Comparison of ENCODE assay signal across 23 cellular contexts in the genomic region with DNA sequence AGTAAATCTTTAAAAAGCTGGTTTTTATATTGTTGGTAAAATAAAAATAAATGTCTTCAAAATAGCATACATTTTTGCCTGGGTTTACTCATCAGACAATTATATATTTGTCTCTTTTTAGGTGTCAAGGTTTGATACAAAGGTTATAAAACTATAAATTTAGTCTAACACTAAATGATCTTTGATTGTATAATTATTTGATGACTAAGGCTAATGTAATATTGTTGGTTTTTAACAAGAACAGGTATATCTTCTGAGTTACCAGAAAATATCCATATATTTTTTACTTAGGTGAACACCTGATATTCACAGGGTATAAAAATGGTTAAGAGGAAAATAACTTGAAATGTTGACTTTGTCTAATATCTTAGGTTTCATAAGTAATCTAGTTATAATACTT.
"Had no signal": no experiment of that assay in that cellular context is flagged by ENCODE, and none has a peak within 500 bp of the region (broad histone marks: within the 10 kb centered on the region; RNA-seq: fewer than 3 reads in every experiment).

No MANE protein-coding gene starts in this region.

- H3K27me3 ChIP-seq: colonic mucosa, esophagus squamous epithelium, gastrocnemius medialis, heart right ventricle had no signal

- DNase-seq: colonic mucosa; cortex of kidney; effector CD8-positive, alpha-beta T cell; effector memory CD8-positive, alpha-beta T cell; endodermal cell; erythroblast; esophagus squamous epithelium; foreskin fibroblast; foreskin melanocyte; gastrocnemius medialis; glutamatergic neuron; head of caudate nucleus; heart right ventricle; hippocampal formation; kidney glomerular epithelial cell; left colon; left ventricle myocardium inferior; lower lobe of right lung; mesenchymal stem cell had no signal

- H3K36me3 ChIP-seq: colonic mucosa, esophagus squamous epithelium, gastrocnemius medialis, heart right ventricle, left ventricle myocardium inferior, lower lobe of right lung had no signal

- ATAC-seq: effector memory CD8-positive, alpha-beta T cell; esophagus mucosa; gastrocnemius medialis; heart right ventricle; left colon; left lobe of liver; lower lobe of right lung had no signal

- H3K4me1 ChIP-seq: colonic mucosa, esophagus squamous epithelium, gastrocnemius medialis, heart right ventricle, left ventricle myocardium inferior, lower lobe of right lung had no signal

- FAIRE-seq: keratinocyte had no signal

- H3K4me3 ChIP-seq: colonic mucosa, esophagus squamous epithelium, gastrocnemius medialis, heart right ventricle, left ventricle myocardium inferior, lower lobe of right lung had no signal

- H3K27ac ChIP-seq: colonic mucosa, epithelial cell of prostate, esophagus squamous epithelium, gastrocnemius medialis, heart right ventricle, left ventricle myocardium inferior, lower lobe of right lung had no signal
